In genomic region chr10:113651898-113652297, GRCh38 we compare ENCODE assay signal across 9 cellular contexts. TPM values are rescaled to one million over a fixed set of nuclear protein-coding genes. Genes with fewer than 3 reads are reported as not detected.
"Had no signal": no experiment of that assay in that cellular context is flagged by ENCODE, and none has a peak within 500 bp of the region (broad histone marks: within the 10 kb centered on the region; RNA-seq: fewer than 3 reads in every experiment).

No MANE protein-coding gene starts in this region.

- H2AFZ ChIP-seq: GM23248 had no signal

- DNase-seq: GM23248, GOT3, H7, HFFc6 had no signal

- H3K9me3 ChIP-seq: HAP-1 had no signal

- ATAC-seq: HCT116 had no signal

- H3K4me3 ChIP-seq: GM23248, HAP-1 had no signal

- H3K4me1 ChIP-seq: HAP-1 had no signal

- H3K9ac ChIP-seq: GM23248 had no signal

- FAIRE-seq: HTR-8/SVneo had no signal

- H3K36me3 ChIP-seq: HAP-1 had no signal

- H3K27ac ChIP-seq: GM23248 had no signal

RNA-seq across cellular contexts. Expression of gene NRAP, which starts 11.9 kb away (rescaled TPM):
- total RNA-seq: GM23248, HFFc6, HT-29 had no signal
- polyA plus RNA-seq: GM23248, IgD-negative memory B cell had no signal
